Comparison of ENCODE assay signal across 1 cellular context in genomic region chr17:5097101-5097834, GRCh38.
TF ChIP-seq lines count a peak whose summit lies in the region.

No MANE protein-coding gene starts in this region.

TF ChIP-seq in GM23338, 12 proteins besides CTCF, POLR2A, EP300 and RAD21 (continued from another document):
- no peak for TF ChIP-seq ZNF462 (CRISPR knock-in tag; IDR thresholded peaks at IDR 0.05)
